2 cellular contexts compared by ENCODE assay signal in genomic region chr16:57480754-57481230, GRCh38.
TF ChIP-seq lines count a peak whose summit lies in the region.

No MANE protein-coding gene starts in this region.

TF ChIP-seq in SK-N-SH treated with all-trans-retinoic acid at 6 μM for 48 hours, 23 proteins besides CTCF, POLR2A, EP300 and RAD21:
- TF ChIP-seq TCF4 (CRISPR knock-in tag; IDR thresholded peaks at IDR 0.05; ENCODE audit: borderline replicate concordance), result peak; percentile 22; the same call in 1 of the 2 replicates
- TF ChIP-seq BACH2 (CRISPR knock-in tag; IDR thresholded peaks at IDR 0.05; ENCODE audit: borderline replicate concordance), result no peak

TF ChIP-seq in HepG2, 621 proteins besides CTCF, POLR2A, EP300 and RAD21 (continues in another document):
- TF ChIP-seq AFF4 (CRISPR knock-in tag; IDR thresholded peaks at IDR 0.05) (no peak), TMF1 (CRISPR knock-in tag; IDR thresholded peaks at IDR 0.05; ENCODE audit: low read depth) (no peak), ZNF713 (CRISPR knock-in tag; IDR thresholded peaks at IDR 0.05) (peak; percentile 86; the same call in 1 of the 2 replicates), ZNF577 (CRISPR knock-in tag; IDR thresholded peaks at IDR 0.05; ENCODE audit: borderline replicate concordance, low read depth) (no peak), CBX1 (IDR thresholded peaks at IDR 0.05; ENCODE audit: low read depth) (peak; percentile 68), KDM4B (CRISPR knock-in tag; IDR thresholded peaks at IDR 0.05) (no peak), NFE2L1 (CRISPR knock-in tag; IDR thresholded peaks at IDR 0.05; ENCODE audit: borderline replicate concordance) (0 out of 2 replicates have a peak, but pooled peaks have one; percentile 23), ZFP36 (IDR thresholded peaks at IDR 0.05; ENCODE audit: borderline replicate concordance, low read depth, low read length, partially characterized antibody) (peak; percentile 80), ZNF768 (CRISPR knock-in tag; IDR thresholded peaks at IDR 0.05) (peak; percentile 100), KDM6A (CRISPR knock-in tag; IDR thresholded peaks at IDR 0.05; ENCODE audit: low read depth) (no peak), ZNF878 (CRISPR knock-in tag; IDR thresholded peaks at IDR 0.05) (no peak), ZNF512 (CRISPR knock-in tag; IDR thresholded peaks at IDR 0.05) (0 out of 2 replicates have a peak, but pooled peaks have one; percentile 79), ISL2 (CRISPR knock-in tag; IDR thresholded peaks at IDR 0.05) (no peak), ZNF703 (CRISPR knock-in tag; IDR thresholded peaks at IDR 0.05; ENCODE audit: borderline replicate concordance) (0 out of 2 replicates have a peak, but pooled peaks have one; percentile 23), SMYD3 (CRISPR knock-in tag; IDR thresholded peaks at IDR 0.05) (0 out of 2 replicates have a peak, but pooled peaks have one; percentile 46), RCOR2 (CRISPR knock-in tag; IDR thresholded peaks at IDR 0.05) (peak; percentile 65; the same call in 1 of the 2 replicates), MYPOP (CRISPR knock-in tag; IDR thresholded peaks at IDR 0.05) (no peak), CAMTA2 (CRISPR knock-in tag; IDR thresholded peaks at IDR 0.05; ENCODE audit: borderline replicate concordance) (no peak), HINFP (CRISPR knock-in tag; IDR thresholded peaks at IDR 0.05; ENCODE audit: low read depth) (0 out of 2 replicates have a peak, but pooled peaks have one; percentile 7), ZNF501 (CRISPR knock-in tag; IDR thresholded peaks at IDR 0.05) (peak; percentile 6; the same call in 1 of the 2 replicates), ZFP36L1 (CRISPR knock-in tag; IDR thresholded peaks at IDR 0.05) (no peak), ZNF839 (CRISPR knock-in tag; IDR thresholded peaks at IDR 0.05; ENCODE audit: borderline replicate concordance) (peak; percentile 71; the same call in 1 of the 2 replicates), DMTF1 (CRISPR knock-in tag; IDR thresholded peaks at IDR 0.05) (no peak), TOE1 (CRISPR knock-in tag; IDR thresholded peaks at IDR 0.05) (no peak), SSRP1 (CRISPR knock-in tag; IDR thresholded peaks at IDR 0.05) (0 out of 2 replicates have a peak, but pooled peaks have one; percentile 36), ADNP (CRISPR knock-in tag; IDR thresholded peaks at IDR 0.05) (peak; percentile 49; the same call in 1 of the 2 replicates), ZBTB4 (CRISPR knock-in tag; IDR thresholded peaks at IDR 0.05; ENCODE audit: borderline replicate concordance) (0 out of 2 replicates have a peak, but pooled peaks have one; percentile 16), ZFP41 (CRISPR knock-in tag; IDR thresholded peaks at IDR 0.05; ENCODE audit: borderline replicate concordance) (peak; percentile 68; the same call in 1 of the 2 replicates), KDM1A (CRISPR knock-in tag; IDR thresholded peaks at IDR 0.05) (peak; percentile 93; the same call in 1 of the 2 replicates), ZNF530 (CRISPR knock-in tag; IDR thresholded peaks at IDR 0.05; ENCODE audit: low read depth) (no peak), ZNF317 (CRISPR knock-in tag; IDR thresholded peaks at IDR 0.05) (peak; percentile 0; the same call in 1 of the 2 replicates), ZNF354B (CRISPR knock-in tag; IDR thresholded peaks at IDR 0.05) (peak; percentile 46; the same call in 1 of the 2 replicates), XBP1 (CRISPR knock-in tag; IDR thresholded peaks at IDR 0.05) (no peak), CHCHD3 (CRISPR knock-in tag; IDR thresholded peaks at IDR 0.05) (no peak), ZNF747 (CRISPR knock-in tag; IDR thresholded peaks at IDR 0.05; ENCODE audit: borderline replicate concordance) (no peak), HNRNPL (IDR thresholded peaks at IDR 0.05; ENCODE audit: low read depth, low read length) (peak; percentile 48; the same call in 1 of the 2 replicates), FUBP1 (CRISPR knock-in tag; IDR thresholded peaks at IDR 0.05; ENCODE audit: borderline replicate concordance) (no peak), ZMYM3 (CRISPR knock-in tag; IDR thresholded peaks at IDR 0.05) (peak; percentile 98), ZNF484 (CRISPR knock-in tag; IDR thresholded peaks at IDR 0.05; ENCODE audit: borderline replicate concordance, low read depth) (0 out of 2 replicates have a peak, but pooled peaks have one; percentile 8), TBX2 (CRISPR knock-in tag; IDR thresholded peaks at IDR 0.05; ENCODE audit: borderline replicate concordance) (0 out of 2 replicates have a peak, but pooled peaks have one; percentile 0)
